ENCODE assay signal across 1 cellular context in genomic region chr10:102229810-102230263, GRCh38.
TF ChIP-seq lines count a peak whose summit lies in the region.

No MANE protein-coding gene starts in this region.

TF ChIP-seq in HepG2, 621 proteins besides CTCF, POLR2A, EP300 and RAD21 (continued from another document):
- TF ChIP-seq ZGPAT (CRISPR knock-in tag; IDR thresholded peaks at IDR 0.05) (peak; percentile 44; the same call in 1 of the 2 replicates), DZIP1 (CRISPR knock-in tag; IDR thresholded peaks at IDR 0.05) (0 out of 2 replicates have a peak, but pooled peaks have one; percentile 28), ZSCAN9 (CRISPR knock-in tag; IDR thresholded peaks at IDR 0.05; ENCODE audit: borderline replicate concordance) (no peak), SALL1 (CRISPR knock-in tag; IDR thresholded peaks at IDR 0.05) (peak; percentile 57; the same call in 1 of the 2 replicates), MEIS1 (CRISPR knock-in tag; IDR thresholded peaks at IDR 0.05; ENCODE audit: borderline replicate concordance) (0 out of 2 replicates have a peak, but pooled peaks have one; percentile 38), KLF15 (CRISPR knock-in tag; IDR thresholded peaks at IDR 0.05; ENCODE audit: borderline replicate concordance) (no peak), HDAC1 (CRISPR knock-in tag; IDR thresholded peaks at IDR 0.05) (peak; percentile 29; the same call in 1 of the 2 replicates), ZNF263 (CRISPR knock-in tag; IDR thresholded peaks at IDR 0.05) (0 out of 2 replicates have a peak, but pooled peaks have one; percentile 20), TAF1 (CRISPR knock-in tag; IDR thresholded peaks at IDR 0.05) (no peak), SRY (CRISPR knock-in tag; IDR thresholded peaks at IDR 0.05) (peak; percentile 72; the same call in 1 of the 2 replicates), ZNF607 (CRISPR knock-in tag; IDR thresholded peaks at IDR 0.05; ENCODE audit: borderline replicate concordance) (no peak), ZNF383 (CRISPR knock-in tag; IDR thresholded peaks at IDR 0.05; ENCODE audit: borderline replicate concordance) (0 out of 2 replicates have a peak, but pooled peaks have one; percentile 24), DNMT3B (CRISPR knock-in tag; conservative IDR thresholded peaks at IDR 0.05) (no peak), ZNF619 (CRISPR knock-in tag; IDR thresholded peaks at IDR 0.05) (0 out of 2 replicates have a peak, but pooled peaks have one; percentile 34), CREB1 (IDR thresholded peaks at IDR 0.05) (no peak), CREB1 (CRISPR knock-in tag; IDR thresholded peaks at IDR 0.05) (no peak), SIN3A (IDR thresholded peaks at IDR 0.05; ENCODE audit: borderline replicate concordance, low read depth, low read length) (peak; percentile 40; the same call in 1 of the 2 replicates), ZNF274 (CRISPR knock-in tag; IDR thresholded peaks at IDR 0.05) (peak; percentile 69; the same call in 1 of the 2 replicates), MED1 (CRISPR knock-in tag; IDR thresholded peaks at IDR 0.05) (no peak), ZNF512B (CRISPR knock-in tag; IDR thresholded peaks at IDR 0.05; ENCODE audit: borderline replicate concordance) (peak; percentile 78; the same call in 1 of the 2 replicates), MYPOP (CRISPR knock-in tag; IDR thresholded peaks at IDR 0.05) (peak; percentile 80; the same call in 1 of the 2 replicates), ZNF260 (CRISPR knock-in tag; IDR thresholded peaks at IDR 0.05; ENCODE audit: borderline replicate concordance, low read depth) (no peak), RELA (CRISPR knock-in tag; IDR thresholded peaks at IDR 0.05) (0 out of 2 replicates have a peak, but pooled peaks have one; percentile 49), HNRNPLL (IDR thresholded peaks at IDR 0.05; ENCODE audit: low read depth, low read length, poor library complexity, severe bottlenecking) (peak; percentile 48), IKZF4 (CRISPR knock-in tag; IDR thresholded peaks at IDR 0.05; ENCODE audit: borderline replicate concordance, low read depth, not compliant biosample characterization) (peak; percentile 51), TFDP2 (CRISPR knock-in tag; IDR thresholded peaks at IDR 0.05) (peak; percentile 25; the same call in 1 of the 2 replicates), NFE2 (CRISPR knock-in tag; IDR thresholded peaks at IDR 0.05) (no peak), ZNF512 (CRISPR knock-in tag; IDR thresholded peaks at IDR 0.05) (no peak), PITX1 (CRISPR knock-in tag; IDR thresholded peaks at IDR 0.05) (0 out of 2 replicates have a peak, but pooled peaks have one; percentile 40)
